3 cellular contexts compared by ENCODE assay signal in genomic region chr3:99892332-99892731, GRCh38.
TF ChIP-seq lines count a peak whose summit lies in the region.

No MANE protein-coding gene starts in this region.

TF ChIP-seq in HepG2, 621 proteins besides CTCF, POLR2A, EP300 and RAD21:
- no peak for TF ChIP-seq BRCA1 (CRISPR knock-in tag; IDR thresholded peaks at IDR 0.05)
- TF ChIP-seq ZFP37 (CRISPR knock-in tag; IDR thresholded peaks at IDR 0.05; ENCODE audit: borderline replicate concordance): no peak
- no peak for TF ChIP-seq ZNF598 (CRISPR knock-in tag; IDR thresholded peaks at IDR 0.05; ENCODE audit: borderline replicate concordance)
- TF ChIP-seq ARNTL (CRISPR knock-in tag; IDR thresholded peaks at IDR 0.05): no peak
- peak; percentile 53 for TF ChIP-seq ZNF644 (CRISPR knock-in tag; IDR thresholded peaks at IDR 0.05; ENCODE audit: low read depth)

TF ChIP-seq in GM12878, 131 proteins besides CTCF, POLR2A, EP300 and RAD21:
- no peak for TF ChIP-seq SUZ12 (IDR thresholded peaks at IDR 0.05; ENCODE audit: unreplicated experiment)
- TF ChIP-seq CBX3 (IDR thresholded peaks at IDR 0.05; ENCODE audit: borderline replicate concordance, low read depth): no peak
- no peak for TF ChIP-seq BHLHE40 (IDR thresholded peaks at IDR 0.05; ENCODE audit: borderline replicate concordance in 1 of 2, low read depth in 2 of 2, low read length in 1 of 2)
- no peak for TF ChIP-seq SIX5 (IDR thresholded peaks at IDR 0.05; ENCODE audit: low read depth, low read length, severe bottlenecking)
- TF ChIP-seq SRF (IDR thresholded peaks at IDR 0.05; ENCODE audit: low read depth in 2 of 2, low read length in 2 of 2): no peak
- TF ChIP-seq ATF7 (IDR thresholded peaks at IDR 0.05; ENCODE audit: low read depth): no peak
- no peak for TF ChIP-seq MYB (IDR thresholded peaks at IDR 0.05; ENCODE audit: borderline replicate concordance, low read depth, low read length)
- TF ChIP-seq E2F4 (IDR thresholded peaks at IDR 0.05; ENCODE audit: low read depth, low read length): no peak
- no peak for TF ChIP-seq ATF3 (IDR thresholded peaks at IDR 0.05; ENCODE audit: borderline replicate concordance, extremely low read depth, low read depth, low read length)
- no peak for TF ChIP-seq BMI1 (IDR thresholded peaks at IDR 0.05; ENCODE audit: borderline replicate concordance)
- no peak for TF ChIP-seq NRF1 (conservative IDR thresholded peaks at IDR 0.05; ENCODE audit: low read depth, low read length)
- no peak for TF ChIP-seq RAD51 (IDR thresholded peaks at IDR 0.05)
- no peak for TF ChIP-seq NR2C2 (IDR thresholded peaks at IDR 0.05; ENCODE audit: borderline replicate concordance, control insufficient read depth, insufficient read length, low read depth)
- TF ChIP-seq STAT3 (IDR thresholded peaks at IDR 0.05; ENCODE audit: low read depth, low read length): no peak
- TF ChIP-seq USF1 (IDR thresholded peaks at IDR 0.05; ENCODE audit: borderline replicate concordance, extremely low read length, insufficient read depth, low read depth, low read length): no peak
- TF ChIP-seq PML (IDR thresholded peaks at IDR 0.05; ENCODE audit: low read length): no peak
- no peak for TF ChIP-seq TARDBP (IDR thresholded peaks at IDR 0.05; ENCODE audit: borderline replicate concordance)
- TF ChIP-seq CHD1 (IDR thresholded peaks at IDR 0.05; ENCODE audit: low read depth, low read length): no peak
- no peak for TF ChIP-seq BCLAF1 (IDR thresholded peaks at IDR 0.05)
- TF ChIP-seq ESRRA (IDR thresholded peaks at IDR 0.05; ENCODE audit: low read length): no peak
TF ChIP-seq in GM12878: peak in this region for 0.

TF ChIP-seq in GM12891, 5 proteins besides CTCF, POLR2A, EP300 and RAD21:
- TF ChIP-seq SPI1 (IDR thresholded peaks at IDR 0.05; ENCODE audit: low read depth, low read length) (no peak), PAX5 (IDR thresholded peaks at IDR 0.05; ENCODE audit: insufficient read depth, low read length, severe bottlenecking) (no peak)
